1 cellular context compared by ENCODE assay signal in genomic region chr2:84495539-84496146, GRCh38.
TF ChIP-seq lines count a peak whose summit lies in the region.

No MANE protein-coding gene starts in this region.

TF ChIP-seq in GM23338, 12 proteins besides CTCF, POLR2A, EP300 and RAD21 (continued from another document):
- TF ChIP-seq ETS1 (IDR thresholded peaks at IDR 0.05) (no peak), ZNF114 (CRISPR knock-in tag; IDR thresholded peaks at IDR 0.05) (no peak), STAT1 (IDR thresholded peaks at IDR 0.05; ENCODE audit: unreplicated experiment) (no peak), CREB1 (CRISPR knock-in tag; IDR thresholded peaks at IDR 0.05; ENCODE audit: low read depth) (no peak)
